In the genomic region with DNA sequence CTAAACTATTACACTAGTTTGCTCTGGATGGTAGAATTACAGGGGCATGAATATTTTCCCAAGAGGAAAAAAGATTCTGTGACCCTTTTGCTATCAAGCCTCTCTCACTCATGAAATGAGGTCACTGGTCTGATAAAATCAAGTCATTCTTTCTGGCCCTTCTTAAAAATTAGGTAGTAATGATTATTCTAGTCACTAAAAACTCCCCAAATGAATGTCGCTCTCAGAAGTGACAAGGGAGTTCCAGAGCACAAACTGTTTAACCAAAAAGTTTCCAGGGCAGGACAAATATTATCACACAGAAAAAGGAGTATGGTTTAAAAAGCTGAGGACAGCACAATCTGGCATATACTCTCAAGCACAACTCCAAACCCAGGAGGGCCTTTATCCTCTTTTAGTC, we compare ENCODE assay signal across 26 cellular contexts.
"Had no signal": no experiment of that assay in that cellular context is flagged by ENCODE, and none has a peak within 500 bp of the region (broad histone marks: within the 10 kb centered on the region; RNA-seq: fewer than 3 reads in every experiment).

No MANE protein-coding gene starts in this region.

- H3K27me3 ChIP-seq: esophagus squamous epithelium, gastrocnemius medialis, neutrophil, ovary, right atrium auricular region, spleen, tibial artery had no signal

- H3K27ac ChIP-seq: coronary artery, esophagus squamous epithelium, gastrocnemius medialis, neutrophil, ovary, psoas muscle, right atrium auricular region, spleen, tibial artery had no signal

- H3K4me1 ChIP-seq: esophagus squamous epithelium, gastrocnemius medialis, psoas muscle, right atrium auricular region, spleen, tibial artery had no signal

- H3K9me3 ChIP-seq: esophagus squamous epithelium, gastrocnemius medialis, neutrophil, ovary, psoas muscle, right atrium auricular region, spleen, tibial artery had no signal

- H3K27ac Mint-ChIP-seq: activated naive CD4-positive, alpha-beta T cell treated with anti-CD3 and anti-CD28 coated beads, Interleukin-2, amount 50 U/mL, for 24 hours; activated T-cell treated with anti-CD3 and anti-CD28 coated beads, Interleukin-2, amount 50 U/mL, for 72 hours; endodermal cell; nephron had no signal

- DNase-seq: activated CD4-positive, alpha-beta T cell treated with anti-CD3 and anti-CD28 coated beads for 1 hour; activated CD4-positive, alpha-beta T cell treated with anti-CD3 and anti-CD28 coated beads, Interleukin-2, amount 50 U/mL, for 4 hours; activated CD8-positive, alpha-beta memory T cell treated with anti-CD3 and anti-CD28 coated beads for 24 hours; activated CD8-positive, alpha-beta memory T cell treated with anti-CD3 and anti-CD28 coated beads, Interleukin-2, amount 50 U/mL, for 48 hours; activated effector memory CD4-positive, alpha-beta T cell treated with anti-CD3 and anti-CD28 coated beads, Interleukin-2, amount 50 U/mL, for 16 hours; activated T-cell treated with anti-CD3 and anti-CD28 coated beads, Interleukin-2, amount 50 U/mL, for 72 hours; amygdala; cerebellar nuclear complex; endodermal cell; esophagus squamous epithelium; gastrocnemius medialis; islet precursor cell; left cardiac atrium; midbrain; ovary; psoas muscle; spleen; stimulated activated CD4-positive, alpha-beta T cell treated with anti-CD3 and anti-CD28 coated beads, Interleukin-4, amount 100 ng/mL, for 1 hour; stimulated activated naive CD8-positive, alpha-beta T cell treated with anti-CD3 and anti-CD28 coated beads, Interleukin-15, Interleukin-2, amounts not matched to agents 100 U/mL and 50 U/mL, for 24 hours; substantia nigra; tibial artery had no signal

- H3K9me3 Mint-ChIP-seq: activated naive CD4-positive, alpha-beta T cell treated with anti-CD3 and anti-CD28 coated beads, Interleukin-2, amount 50 U/mL, for 24 hours; activated T-cell treated with anti-CD3 and anti-CD28 coated beads, Interleukin-2, amount 50 U/mL, for 72 hours; endodermal cell; nephron had no signal

- H3K4me3 Mint-ChIP-seq: activated naive CD4-positive, alpha-beta T cell treated with anti-CD3 and anti-CD28 coated beads, Interleukin-2, amount 50 U/mL, for 24 hours; activated T-cell treated with anti-CD3 and anti-CD28 coated beads, Interleukin-2, amount 50 U/mL, for 72 hours; endodermal cell; nephron had no signal

- ATAC-seq: activated T-cell treated with anti-CD3 and anti-CD28 coated beads, Interleukin-2, amount 50 U/mL, for 72 hours; gastrocnemius medialis; left cardiac atrium; psoas muscle; stimulated activated naive CD8-positive, alpha-beta T cell treated with anti-CD3 and anti-CD28 coated beads, Interleukin-15, Interleukin-2, amounts not matched to agents 100 U/mL and 50 U/mL, for 24 hours had no signal

- H3K36me3 ChIP-seq: ovary had no signal

- H3K4me3 ChIP-seq: coronary artery, esophagus squamous epithelium, gastrocnemius medialis, ovary, psoas muscle, right atrium auricular region, spleen, tibial artery had no signal

- H3K27me3 Mint-ChIP-seq: activated naive CD4-positive, alpha-beta T cell treated with anti-CD3 and anti-CD28 coated beads, Interleukin-2, amount 50 U/mL, for 24 hours had no signal

- H3K4me1 Mint-ChIP-seq: endodermal cell, nephron had no signal
